25 cellular contexts compared by ENCODE assay signal in the genomic region with DNA sequence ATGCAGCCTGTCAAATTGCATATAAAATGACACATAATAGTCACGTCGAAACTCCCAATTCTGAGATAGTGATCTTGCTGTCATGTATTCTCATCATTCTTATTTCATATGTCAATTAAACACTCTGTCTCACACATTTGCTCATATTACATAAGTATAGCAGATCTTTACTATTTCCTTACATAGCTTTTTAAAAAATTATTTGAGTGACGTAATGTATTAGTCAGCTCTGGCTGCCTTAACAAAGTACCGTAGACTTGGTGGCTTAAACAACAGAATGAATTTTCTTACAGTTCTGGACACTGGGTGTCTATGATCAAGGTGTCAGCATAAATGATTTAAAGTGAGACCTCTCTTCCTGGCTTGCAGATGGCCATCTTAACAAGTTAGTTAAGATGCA.
"Had no signal": no experiment of that assay in that cellular context is flagged by ENCODE, and none has a peak within 500 bp of the region (broad histone marks: within the 10 kb centered on the region; RNA-seq: fewer than 3 reads in every experiment).

No MANE protein-coding gene starts in this region.

- H3K27ac ChIP-seq: neural progenitor cell, ovary, parathyroid adenoma, psoas muscle, skin epidermis, spleen, stomach, thoracic aorta, thyroid gland, tibial nerve, upper lobe of right lung, uterus had no signal

- H3K4me3 ChIP-seq: neural progenitor cell, ovary, psoas muscle, skin epidermis, smooth muscle cell, spleen, stomach, thoracic aorta, thyroid gland, tibial nerve, upper lobe of right lung, uterus had no signal

- H3K4me1 ChIP-seq: neural progenitor cell, parathyroid adenoma, psoas muscle, spleen, stomach, thyroid gland, tibial nerve, upper lobe of right lung, uterus had no signal

- H3K27me3 ChIP-seq: neural progenitor cell, ovary, spleen, stomach, thyroid gland, tibial nerve, upper lobe of right lung, uterus had no signal

- ATAC-seq: naive thymus-derived CD4-positive, alpha-beta T cell; natural killer cell; psoas muscle; right cardiac atrium; sciatic nerve; stimulated activated effector memory CD8-positive, alpha-beta T cell treated with anti-CD3 and anti-CD28 coated beads, Interleukin-12 subunit alpha, Interleukin-12 subunit beta, amount 100 ng/mL, for 72 hours; stimulated activated naive B cell treated with anti-CD40 and anti-IgM and Interleukin-4, amounts not matched to agents 10 μg/mL and 1 μg/mL and 100 μg/mL, for 72 hours; upper lobe of right lung had no signal

- H3K79me2 ChIP-seq: parathyroid adenoma had no signal

- H3K9ac ChIP-seq: neural progenitor cell, parathyroid adenoma had no signal

- DNase-seq: naive thymus-derived CD4-positive, alpha-beta T cell; natural killer cell; occipital lobe; ovary; psoas muscle; right cardiac atrium; spleen; stimulated activated CD4-positive, alpha-beta T cell treated with anti-CD3 and anti-CD28 coated beads, Interleukin-12 subunit alpha, Interleukin-12 subunit beta, amount 100 ng/mL, for 4 hours; stimulated activated CD4-positive, alpha-beta T cell treated with anti-CD3 and anti-CD28 coated beads, Interleukin-1b, Interleukin-23, amount 100 ng/mL, for 48 hours; stimulated activated CD4-positive, alpha-beta T cell treated with anti-CD3 and anti-CD28 coated beads, Interleukin-2, amount 100 ng/mL, for 48 hours; stimulated activated CD4-positive, alpha-beta T cell treated with anti-CD3 and anti-CD28 coated beads, Interleukin-4, amount 100 ng/mL, for 24 hours; stimulated activated naive B cell treated with anti-CD40 and anti-IgM and Interleukin-4, amounts not matched to agents 10 μg/mL and 1 μg/mL and 100 μg/mL, for 72 hours; stimulated activated naive CD4-positive, alpha-beta T cell treated with Interleukin-2 at 50 U/mL for 16 hours; stomach; thyroid gland; upper lobe of right lung; uterus had no signal

- H2AFZ ChIP-seq: neural progenitor cell, parathyroid adenoma had no signal

- H3K4me2 ChIP-seq: neural progenitor cell, smooth muscle cell had no signal

- H3K9me3 ChIP-seq: ovary, psoas muscle, stomach, thoracic aorta, thyroid gland, upper lobe of right lung, uterus had no signal

- H3K36me3 ChIP-seq: neural progenitor cell, ovary, spleen, stomach, thoracic aorta, thyroid gland, tibial nerve, upper lobe of right lung, uterus had no signal
